In genomic region chr1:172425339-172425738, GRCh38 we compare ENCODE assay signal across 1 cellular context.
TF ChIP-seq lines count a peak whose summit lies in the region.

No MANE protein-coding gene starts in this region.

TF ChIP-seq in K562, 482 proteins besides CTCF, POLR2A, EP300 and RAD21 (continued from another document):
- TF ChIP-seq, protein P1, sequence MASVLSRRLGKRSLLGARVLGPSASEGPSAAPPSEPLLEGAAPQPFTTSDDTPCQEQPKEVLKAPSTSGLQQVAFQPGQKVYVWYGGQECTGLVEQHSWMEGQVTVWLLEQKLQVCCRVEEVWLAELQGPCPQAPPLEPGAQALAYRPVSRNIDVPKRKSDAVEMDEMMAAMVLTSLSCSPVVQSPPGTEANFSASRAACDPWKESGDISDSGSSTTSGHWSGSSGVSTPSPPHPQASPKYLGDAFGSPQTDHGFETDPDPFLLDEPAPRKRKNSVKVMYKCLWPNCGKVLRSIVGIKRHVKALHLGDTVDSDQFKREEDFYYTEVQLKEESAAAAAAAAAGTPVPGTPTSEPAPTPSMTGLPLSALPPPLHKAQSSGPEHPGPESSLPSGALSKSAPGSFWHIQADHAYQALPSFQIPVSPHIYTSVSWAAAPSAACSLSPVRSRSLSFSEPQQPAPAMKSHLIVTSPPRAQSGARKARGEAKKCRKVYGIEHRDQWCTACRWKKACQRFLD (CRISPR knock-in tag; IDR thresholded peaks at IDR 0.05): peak; percentile 67; the same call in 1 of the 2 replicates
- TF ChIP-seq, protein P2, sequence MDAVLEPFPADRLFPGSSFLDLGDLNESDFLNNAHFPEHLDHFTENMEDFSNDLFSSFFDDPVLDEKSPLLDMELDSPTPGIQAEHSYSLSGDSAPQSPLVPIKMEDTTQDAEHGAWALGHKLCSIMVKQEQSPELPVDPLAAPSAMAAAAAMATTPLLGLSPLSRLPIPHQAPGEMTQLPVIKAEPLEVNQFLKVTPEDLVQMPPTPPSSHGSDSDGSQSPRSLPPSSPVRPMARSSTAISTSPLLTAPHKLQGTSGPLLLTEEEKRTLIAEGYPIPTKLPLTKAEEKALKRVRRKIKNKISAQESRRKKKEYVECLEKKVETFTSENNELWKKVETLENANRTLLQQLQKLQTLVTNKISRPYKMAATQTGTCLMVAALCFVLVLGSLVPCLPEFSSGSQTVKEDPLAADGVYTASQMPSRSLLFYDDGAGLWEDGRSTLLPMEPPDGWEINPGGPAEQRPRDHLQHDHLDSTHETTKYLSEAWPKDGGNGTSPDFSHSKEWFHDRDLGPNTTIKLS (IDR thresholded peaks at IDR 0.05; ENCODE audit: borderline replicate concordance, low read depth): no peak
